ENCODE assay signal across 10 cellular contexts in the genomic region with DNA sequence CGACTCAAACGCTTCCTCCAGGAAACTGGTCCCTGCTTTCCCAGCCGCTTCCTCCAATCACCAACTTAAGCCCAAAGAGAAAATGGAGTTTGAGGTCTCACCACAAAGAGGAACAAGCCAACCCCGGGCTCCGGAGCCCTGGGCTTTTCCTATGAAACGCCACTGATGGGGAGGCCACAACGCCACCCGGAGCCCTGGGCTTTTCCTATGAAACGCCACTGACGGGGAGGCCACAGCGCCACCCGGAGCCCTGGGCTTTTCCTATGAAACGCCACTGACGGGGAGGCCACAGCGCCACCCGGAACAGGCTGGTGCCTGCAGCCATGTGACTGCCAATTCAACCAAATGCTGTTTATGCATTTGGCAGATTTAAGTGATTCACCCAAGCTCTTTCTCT. TPM values are rescaled to one million over a fixed set of nuclear protein-coding genes. Genes with fewer than 3 reads are reported as not detected.
DNase-seq lines count a peak whose midpoint lies in the region; ATAC-seq lines count a peak whose summit lies in the region.
"Had no signal": no experiment of that assay in that cellular context is flagged by ENCODE, and none has a peak within 500 bp of the region (broad histone marks: within the 10 kb centered on the region; RNA-seq: fewer than 3 reads in every experiment).

No MANE protein-coding gene starts in this region.

- ATAC-seq in memory B cell (ENCODE audit: low read depth) (peak; percentile 21), HG02852 (IDR thresholded peaks at IDR 0.05; ENCODE audit: unreplicated experiment) (no peak)

- no peak overlapping the region for H3K4me3 ChIP-seq in mesenchymal stem cell (ENCODE audit: insufficient read depth in 1 of 2, low read depth in 1 of 2, low read length in 2 of 2)
- H3K4me3 ChIP-seq: ascending aorta had no signal

- no peaks in the 10 kb centered on the region for H3K27me3 Mint-ChIP-seq in memory B cell

- H4K8ac ChIP-seq in mesenchymal stem cell (ENCODE audit: low read length), result no peak overlapping the region

- H3K4ac ChIP-seq in mesenchymal stem cell (ENCODE audit: low read depth in 1 of 2, low read length in 2 of 2), result no peak overlapping the region

- H3K4me3 Mint-ChIP-seq in memory B cell, result peak overlapping the region; percentile 51

- no peaks in the 10 kb centered on the region for H3K36me3 Mint-ChIP-seq in memory B cell

- peaks cover 3 to 8% of the 10 kb centered on the region in 2 experiments for H3K36me3 ChIP-seq in mesenchymal stem cell (ENCODE audit: control insufficient read depth in 1 of 2, insufficient read depth in 2 of 2, low read depth in 1 of 2, low read length in 2 of 2)
- H3K36me3 ChIP-seq: ascending aorta had no signal

- no peak overlapping the region for H3K4me2 ChIP-seq in mesenchymal stem cell (ENCODE audit: low read length, poor library complexity, severe bottlenecking)

- DNase-seq in CD1c-positive myeloid dendritic cell (ENCODE audit: extremely low spot score) (peak; percentile 90), KG1 (lab: John Stamatoyannopoulos, UW) (peak; percentile 11), memory B cell (ENCODE audit: low spot score in 2 of 2) (no peak), COLO829 (ENCODE audit: low spot score) (no peak), mesenchymal stem cell (no peak), NCI-H2029 treated with DMSO at 0.1 percent for 48 hours (lab: John Stamatoyannopoulos, UW) (no peak)
- DNase-seq in activated CD4-positive, alpha-beta T cell treated with anti-CD3 and anti-CD28 coated beads, Interleukin-2, amount 50 U/mL, for 1 hour, result peak; percentile 14
- DNase-seq: T-helper 9 cell had no signal

- H2AFZ ChIP-seq in mesenchymal stem cell (ENCODE audit: low read depth, low read length), result no peak overlapping the region

- no peak overlapping the region for H2BK120ac ChIP-seq in mesenchymal stem cell (ENCODE audit: low read depth, low read length)

- no peak overlapping the region for H3K27ac ChIP-seq in mesenchymal stem cell (ENCODE audit: low read length, poor library complexity, severe bottlenecking)
- H3K27ac ChIP-seq: ascending aorta had no signal

- no peak overlapping the region for H3K23ac ChIP-seq in mesenchymal stem cell (ENCODE audit: low read length in 2 of 2)

- H3K79me1 ChIP-seq in mesenchymal stem cell (replicated peaks; ENCODE audit: low read length, poor library complexity, severe bottlenecking), result no peaks in the 10 kb centered on the region

- H3K4me1 Mint-ChIP-seq in memory B cell, result peaks cover 8% of the 10 kb centered on the region

- H3K4me1 ChIP-seq in mesenchymal stem cell (ENCODE audit: control insufficient read depth, insufficient read depth, low read depth, low read length), result peaks cover 2% of the 10 kb centered on the region
- H3K4me1 ChIP-seq: ascending aorta had no signal

- H3K9me3 Mint-ChIP-seq in memory B cell, result no peaks in the 10 kb centered on the region

- WGBS in mesenchymal stem cell, result 87% methylated on average over 16 of the region's 16 CpGs

- no peak overlapping the region for H3K18ac ChIP-seq in mesenchymal stem cell (ENCODE audit: low read depth in 1 of 2, low read length in 2 of 2)

- H2BK5ac ChIP-seq in mesenchymal stem cell (ENCODE audit: low read depth, low read length, poor library complexity, severe bottlenecking), result no peak overlapping the region

- no peak overlapping the region for H2AK5ac ChIP-seq in mesenchymal stem cell (ENCODE audit: low read length, severe bottlenecking)

- no peak overlapping the region for H3K27ac Mint-ChIP-seq in memory B cell

- H3K27me3 ChIP-seq in mesenchymal stem cell (ENCODE audit: control insufficient read depth in 1 of 2, insufficient read depth in 1 of 2, low read length in 2 of 2), result peaks cover 0 to 3% of the 10 kb centered on the region in 2 experiments
- H3K27me3 ChIP-seq: ascending aorta had no signal

- no peak overlapping the region for H3K9ac ChIP-seq in mesenchymal stem cell (ENCODE audit: low read length)

- no peak overlapping the region for H3K14ac ChIP-seq in mesenchymal stem cell (ENCODE audit: low read length in 2 of 2)

- H4K91ac ChIP-seq in mesenchymal stem cell (ENCODE audit: low read length), result no peak overlapping the region

- H2BK15ac ChIP-seq in mesenchymal stem cell (ENCODE audit: low read depth, poor library complexity, severe bottlenecking), result no peak overlapping the region

- H2BK12ac ChIP-seq in mesenchymal stem cell (ENCODE audit: low read length in 2 of 2), result no peak overlapping the region

- H3K9me3 ChIP-seq in mesenchymal stem cell (ENCODE audit: control insufficient read depth, low read length), result no peaks in the 10 kb centered on the region
- H3K9me3 ChIP-seq: ascending aorta had no signal

RNA-seq across cellular contexts. Expression of a gene that starts 45.8 kb away (rescaled TPM):
- polyA plus RNA-seq in mesenchymal stem cell (2013, experiment 1 of 2), result 3.9 TPM
- 3.5 TPM for polyA plus RNA-seq in mesenchymal stem cell (2013, experiment 2 of 2)

Comparison
In these comparisons a context has a peak if more than half of its experiments do, and no peak if none do; other contexts are left out.
1. DNase-seq: peak in CD1c-positive myeloid dendritic cell (single experiment), KG1 (single experiment) and activated CD4-positive, alpha-beta T cell treated with anti-CD3 and anti-CD28 coated beads, Interleukin-2, amount 50 U/mL, for 1 hour (single experiment); none in memory B cell (0 of 2), COLO829 (single experiment), mesenchymal stem cell (single experiment) and NCI-H2029 treated with DMSO at 0.1 percent for 48 hours (single experiment).